Comparison of ENCODE assay signal across 7 cellular contexts in genomic region chr3:132417695-132418520, GRCh38. TPM values are rescaled to one million over a fixed set of nuclear protein-coding genes. Genes with fewer than 3 reads are reported as not detected.
DNase-seq lines count a peak whose midpoint lies in the region; FAIRE-seq and TF ChIP-seq lines count a peak whose summit lies in the region.

No MANE protein-coding gene starts in this region.

- H3K4me1 ChIP-seq in KMS-11 (ENCODE audit: low read depth, poor library complexity, severe bottlenecking) = peaks cover 36% of the 10 kb centered on the region

- H3K4me3 ChIP-seq in GM12865 (ENCODE audit: low read depth, low read length) (peak overlapping the region; percentile 96), KMS-11 (IDR thresholded peaks at IDR 0.05; ENCODE audit: insufficient read depth, low read depth, low read length) (peak overlapping the region; percentile 71), skin epidermis (peak overlapping the region; percentile 77 to 99 (median 96))

- H4K20me1 ChIP-seq in KMS-11 (ENCODE audit: insufficient read depth) = no peaks in the 10 kb centered on the region

- H3K4me3 Mint-ChIP-seq in brain = peak overlapping the region; percentile 94 to 99 (median 98)

- peaks cover 0 to 2% (median 0%) of the 10 kb centered on the region in 5 experiments for H3K9me3 Mint-ChIP-seq in brain

- peak; percentile 47; the same call in 1 of the 2 replicates for TF ChIP-seq POLR2A in H54 (IDR thresholded peaks at IDR 0.05; ENCODE audit: low read depth, low read length)

- peaks cover 50% of the 10 kb centered on the region for H3K79me2 ChIP-seq in KMS-11 (ENCODE audit: insufficient read depth, low read depth)

- no peaks in the 10 kb centered on the region for H3K27me3 ChIP-seq in KMS-11 (ENCODE audit: insufficient read depth, low read depth)

- peak overlapping the region; percentile 42 for H3K27ac ChIP-seq in KMS-11
- H3K27ac ChIP-seq in skin epidermis = peak overlapping the region; percentile 89 to 98 (median 94)

- TF ChIP-seq CTCF in GM12865 (IDR thresholded peaks at IDR 0.05; ENCODE audit: insufficient read depth, low read depth, low read length, missing control alignments) (no peak), KMS-11 (conservative IDR thresholded peaks at IDR 0.05; ENCODE audit: low read depth, low read length) (no peak), brain (conservative IDR thresholded peaks at IDR 0.05) (no peak)

- peak overlapping the region; percentile 73 for H3K9ac ChIP-seq in KMS-11

- H3K4me1 Mint-ChIP-seq in brain = peaks cover 45% of the 10 kb centered on the region

- DNase-seq in GM12865 (ENCODE audit: low read depth) (peak; percentile 75), H54 (ENCODE audit: insufficient read length, low spot score) (peak; percentile 35), SIG-M5 treated with dmso at 0.1 percent for 504 hours (lab: John Stamatoyannopoulos, UW; ENCODE audit: unreplicated experiment) (peak; percentile 83), iPS-NIHi11 (ENCODE audit: low spot score) (peak; percentile 54)

- peaks cover 13% of the 10 kb centered on the region for H3K36me3 Mint-ChIP-seq in brain

- peaks cover 8% of the 10 kb centered on the region for H3K27me3 Mint-ChIP-seq in brain

- peak; percentile 89 for FAIRE-seq in H54 (lab: Jason Lieb, UNC)

- H3K27ac Mint-ChIP-seq in brain = peak overlapping the region; percentile 91 to 98 (median 97)

- H2AFZ ChIP-seq in KMS-11 (ENCODE audit: low read depth) = peak overlapping the region; percentile 97

- peak overlapping the region; percentile 98 for H3K4me2 ChIP-seq in KMS-11

- H3K36me3 ChIP-seq in KMS-11 (ENCODE audit: insufficient read depth) = no peaks in the 10 kb centered on the region

RNA-seq across cellular contexts. Expression of gene DNAJC13, which starts 0.6 kb away (rescaled TPM):
- polyA plus RNA-seq in brain (ENCODE audit: insufficient read depth, low read depth, low replicate concordance) = 4.0 TPM

Comparison
In these comparisons a context has a peak if more than half of its experiments do, and no peak if none do; other contexts are left out.
1. Peak in every context shown above with its lines: DNase-seq, H3K4me3 ChIP-seq and H3K27ac ChIP-seq.